Comparison of ENCODE assay signal across 1 cellular context in genomic region chr17:19304751-19305150, GRCh38.
TF ChIP-seq lines count a peak whose summit lies in the region.

No MANE protein-coding gene starts in this region.

TF ChIP-seq in IMR-90, 13 proteins besides CTCF, POLR2A, EP300 and RAD21:
- TF ChIP-seq SMC3 (IDR thresholded peaks at IDR 0.05; ENCODE audit: low read depth, low read length) (no peak), USF2 (IDR thresholded peaks at IDR 0.05; ENCODE audit: low read depth, low read length) (no peak), RFX5 (IDR thresholded peaks at IDR 0.05; ENCODE audit: low read depth, low read length) (no peak), CEBPB (IDR thresholded peaks at IDR 0.05; ENCODE audit: low read depth, low read length) (no peak), MXI1 (IDR thresholded peaks at IDR 0.05; ENCODE audit: borderline replicate concordance, low read depth, low read length) (no peak)
